Comparison of ENCODE assay signal across 29 cellular contexts in the genomic region with DNA sequence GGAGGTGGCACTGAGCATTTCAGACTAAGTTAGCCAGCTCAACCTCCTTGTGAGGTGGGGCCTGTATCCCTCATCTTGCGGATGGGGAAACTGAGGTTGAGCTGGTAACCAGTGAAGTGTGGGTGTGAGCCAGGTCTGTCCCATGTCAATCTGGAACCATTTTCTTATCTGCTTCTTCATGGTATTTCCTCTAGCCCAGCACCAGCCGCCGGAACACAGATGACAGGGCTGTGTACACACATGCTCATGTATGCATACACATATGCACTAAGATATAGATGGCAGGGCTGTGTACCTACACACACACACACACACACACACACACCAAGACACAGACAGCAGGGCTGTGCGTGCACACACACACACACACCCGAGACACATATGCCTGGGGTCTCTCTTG. TPM values are rescaled to one million over a fixed set of nuclear protein-coding genes. Genes with fewer than 3 reads are reported as not detected.
DNase-seq lines count a peak whose midpoint lies in the region; ATAC-seq, FAIRE-seq and TF ChIP-seq lines count a peak whose summit lies in the region.
"Had no signal": no experiment of that assay in that cellular context is flagged by ENCODE, and none has a peak within 500 bp of the region (broad histone marks: within the 10 kb centered on the region; RNA-seq: fewer than 3 reads in every experiment).

No MANE protein-coding gene starts in this region.

- TF ChIP-seq CTCF in left ventricle myocardium inferior (IDR thresholded peaks at IDR 0.05; ENCODE audit: borderline replicate concordance): no peak
- TF ChIP-seq CTCF in chondrocyte (IDR thresholded peaks at IDR 0.05): no peak

- H3K36me3 ChIP-seq in left ventricle myocardium inferior: no peaks in the 10 kb centered on the region
- H3K36me3 ChIP-seq: BE2C had no signal

- peaks cover 33% of the 10 kb centered on the region for H3K4me1 ChIP-seq in left ventricle myocardium inferior
- H3K4me1 ChIP-seq: BE2C had no signal

- intact Hi-C loops in activated CD4-positive, alpha-beta T cell treated with anti-CD3 and anti-CD28 coated beads for 36 hours (cut with DNase I, micrococcal nuclease): loop anchor here in 1 of 2 experiments (5.0 kb wide), 1 partner anchor 46 kb away; no protein-coding TSS in a partner anchor
- intact Hi-C loops in cardiac septum (cut with DNase I): no loop called here
- intact Hi-C loops in left ventricle myocardium inferior (cut with micrococcal nuclease): no loop called here
- intact Hi-C loops in sciatic nerve (cut with DNase I): no loop called here

- no peaks in the 10 kb centered on the region for H3K27me3 ChIP-seq in left ventricle myocardium inferior (ENCODE audit: low read depth)
- H3K27me3 ChIP-seq: BE2C had no signal

- no peaks in the 10 kb centered on the region for H3K4me1 Mint-ChIP-seq in activated CD4-positive, alpha-beta T cell treated with anti-CD3 and anti-CD28 coated beads for 36 hours
- peaks cover under 1% of the 10 kb centered on the region for H3K4me1 Mint-ChIP-seq in chondrocyte (ENCODE audit: low read depth)
- H3K4me1 Mint-ChIP-seq: CD8-positive, alpha-beta memory T cell; IgD-negative memory B cell had no signal

- no peaks in the 10 kb centered on the region for H3K36me3 Mint-ChIP-seq in activated CD4-positive, alpha-beta T cell treated with anti-CD3 and anti-CD28 coated beads for 36 hours (ENCODE audit: low read depth)
- no peaks in the 10 kb centered on the region for H3K36me3 Mint-ChIP-seq in chondrocyte (ENCODE audit: low read depth)
- H3K36me3 Mint-ChIP-seq: CD14-positive monocyte; CD8-positive, alpha-beta memory T cell had no signal

- TF ChIP-seq POLR2A in GM12891 (IDR thresholded peaks at IDR 0.05; ENCODE audit: low read depth, low read length): no peak

- no peak for ATAC-seq in activated CD4-positive, alpha-beta T cell treated with anti-CD3 and anti-CD28 coated beads for 36 hours
- ATAC-seq in sciatic nerve: no peak
- ATAC-seq: GM12878 had no signal

- no peak overlapping the region for H3K27ac Mint-ChIP-seq in activated CD4-positive, alpha-beta T cell treated with anti-CD3 and anti-CD28 coated beads for 36 hours
- H3K27ac Mint-ChIP-seq in chondrocyte (ENCODE audit: unreplicated experiment): no peak overlapping the region
- H3K27ac Mint-ChIP-seq: CD14-positive monocyte; CD8-positive, alpha-beta memory T cell; IgD-negative memory B cell had no signal

- POLR2A ChIA-PET in activated CD4-positive, alpha-beta T cell treated with anti-CD3 and anti-CD28 coated beads for 36 hours (lab: Charles Lee): no interaction called here

- no peaks in the 10 kb centered on the region for H3K9me3 ChIP-seq in left ventricle myocardium inferior (replicated peaks)
- H3K9me3 ChIP-seq: BE2C had no signal

- CTCF ChIA-PET in activated CD4-positive, alpha-beta T cell treated with anti-CD3 and anti-CD28 coated beads for 36 hours (lab: Charles Lee): no interaction called here

- H3K27ac ChIP-seq in left ventricle myocardium inferior (replicated peaks): no peak overlapping the region
- H3K27ac ChIP-seq: KMS-11, PC-9 had no signal

- H3K9me3 Mint-ChIP-seq in activated CD4-positive, alpha-beta T cell treated with anti-CD3 and anti-CD28 coated beads for 36 hours (ENCODE audit: low read depth): no peaks in the 10 kb centered on the region
- H3K9me3 Mint-ChIP-seq in chondrocyte (ENCODE audit: low read depth): no peaks in the 10 kb centered on the region
- H3K9me3 Mint-ChIP-seq: CD14-positive monocyte; CD8-positive, alpha-beta memory T cell; IgD-negative memory B cell had no signal

- no peak overlapping the region for H3K4me3 ChIP-seq in left ventricle myocardium inferior
- H3K4me3 ChIP-seq: GM12878, PC-9 had no signal

- no peak overlapping the region for H3K4me3 Mint-ChIP-seq in activated CD4-positive, alpha-beta T cell treated with anti-CD3 and anti-CD28 coated beads for 36 hours
- H3K4me3 Mint-ChIP-seq in chondrocyte (ENCODE audit: unreplicated experiment): no peak overlapping the region
- H3K4me3 Mint-ChIP-seq: CD14-positive monocyte; CD8-positive, alpha-beta memory T cell had no signal

- peaks cover 6% of the 10 kb centered on the region for H3K27me3 Mint-ChIP-seq in activated CD4-positive, alpha-beta T cell treated with anti-CD3 and anti-CD28 coated beads for 36 hours
- H3K27me3 Mint-ChIP-seq in chondrocyte (ENCODE audit: low read depth): peaks cover 28% of the 10 kb centered on the region

- DNase-seq in activated CD4-positive, alpha-beta T cell treated with anti-CD3 and anti-CD28 coated beads for 36 hours: peak; percentile 0
- DNase-seq in activated CD4-positive, alpha-beta T cell treated with anti-CD3 and anti-CD28 coated beads, Interleukin-2, amount 50 U/mL, for 48 hours: no peak
- DNase-seq in cardiac septum (ENCODE audit: low spot score) (peak; percentile 47), left ventricle myocardium inferior (no peak), chondrocyte (ENCODE audit: low spot score) (peak; percentile 35), sciatic nerve (ENCODE audit: low spot score) (peak; percentile 14), dedifferentiated amniotic fluid mesenchymal stem cell (ENCODE audit: extremely low spot score) (no peak), GM12891 (ENCODE audit: insufficient read length, low spot score) (no peak)
- DNase-seq: 8988T, ACHN, BE2C, DMS 273 treated with DMSO at 0.1 percent for 48 hours, DMS79, EL, GDM1, HCEC 1CT, MM.1S, NCI-H1694 treated with DMSO at 0.1 percent for 48 hours, NCI-H2081, NCI-H2227 treated with DMSO at 0.1 percent for 48 hours, NCI-H526 treated with DMSO at 0.1 percent for 48 hours, PC-9 had no signal

- FAIRE-seq in GM12891 (lab: Jason Lieb, UNC): no peak
- FAIRE-seq: GM12878, H1 had no signal

TF ChIP-seq in GM12891, 5 proteins besides CTCF, POLR2A, EP300 and RAD21:
- TF ChIP-seq POLR2AphosphoS5 (IDR thresholded peaks at IDR 0.05; ENCODE audit: low read depth, low read length) (no peak), TAF1 (IDR thresholded peaks at IDR 0.05; ENCODE audit: low read depth, low read length) (no peak), SPI1 (IDR thresholded peaks at IDR 0.05; ENCODE audit: low read depth, low read length) (no peak), POU2F2 (IDR thresholded peaks at IDR 0.05; ENCODE audit: low read depth, low read length) (no peak), PAX5 (IDR thresholded peaks at IDR 0.05; ENCODE audit: insufficient read depth, low read length, severe bottlenecking) (no peak)

RNA-seq across cellular contexts. Expression of a gene that starts 18.5 kb away (rescaled TPM):
- not detected for total RNA-seq in activated CD4-positive, alpha-beta T cell treated with anti-CD3 and anti-CD28 coated beads for 36 hours
- 52.5 TPM for total RNA-seq in cardiac septum
- 30.7 TPM for total RNA-seq in left ventricle myocardium inferior
- not detected in 3 replicates for total RNA-seq in chondrocyte
- 59.6 TPM for total RNA-seq in sciatic nerve
- not detected for polyA plus RNA-seq in GM12891 (2012; ENCODE audit: low read depth, missing spikeins)
- total RNA-seq: CD8-positive, alpha-beta memory T cell; GM12878; NCI-H460; PC-9 had no signal
- polyA plus RNA-seq: CD14-positive monocyte; CD8-positive, alpha-beta memory T cell; GM12878; IgD-negative memory B cell had no signal

Comparison
In these comparisons a context has a peak if more than half of its experiments do, and no peak if none do; other contexts are left out.
1. DNase-seq: peak in activated CD4-positive, alpha-beta T cell treated with anti-CD3 and anti-CD28 coated beads for 36 hours (single experiment), cardiac septum (single experiment), chondrocyte (single experiment) and sciatic nerve (single experiment); none in activated CD4-positive, alpha-beta T cell treated with anti-CD3 and anti-CD28 coated beads, Interleukin-2, amount 50 U/mL, for 48 hours (0 of 2), left ventricle myocardium inferior (single experiment), dedifferentiated amniotic fluid mesenchymal stem cell (single experiment) and GM12891 (single experiment).
2. RNA of a gene that starts 18.5 kb away (total RNA-seq): 59.6 TPM in sciatic nerve (single experiment), 52.5 TPM in cardiac septum (single experiment) and 30.7 TPM in left ventricle myocardium inferior (single experiment); not detected in activated CD4-positive, alpha-beta T cell treated with anti-CD3 and anti-CD28 coated beads for 36 hours and not detected in chondrocyte; every median in the first group is over 10 times any median in the second.